ENCODE assay signal across 8 cellular contexts in genomic region chr17:35930211-35931065, GRCh38. TPM values are rescaled to one million over a fixed set of nuclear protein-coding genes. Genes with fewer than 3 reads are reported as not detected.
DNase-seq lines count a peak whose midpoint lies in the region; ATAC-seq and TF ChIP-seq lines count a peak whose summit lies in the region.

A gene with protein sequence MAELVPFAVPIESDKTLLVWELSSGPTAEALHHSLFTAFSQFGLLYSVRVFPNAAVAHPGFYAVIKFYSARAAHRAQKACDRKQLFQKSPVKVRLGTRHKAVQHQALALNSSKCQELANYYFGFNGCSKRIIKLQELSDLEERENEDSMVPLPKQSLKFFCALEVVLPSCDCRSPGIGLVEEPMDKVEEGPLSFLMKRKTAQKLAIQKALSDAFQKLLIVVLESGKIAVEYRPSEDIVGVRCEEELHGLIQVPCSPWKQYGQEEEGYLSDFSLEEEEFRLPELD (minus strand): TSS chr17:35930773. CDS start chr17:35930727, 46 bp downstream.

- H3K56ac ChIP-seq in IMR-90 (ENCODE audit: extremely low read depth, insufficient read depth, low read length) = no peak within 1 kb of the TSS

- TF ChIP-seq POLR2A in IMR-90 (IDR thresholded peaks at IDR 0.05; ENCODE audit: low read depth, low read length) = no peak

- CTCF ChIA-PET in IMR-90 (lab: Yijun Ruan, JAX) = no interaction called here
- CTCF ChIA-PET in naive thymus-derived CD4-positive, alpha-beta T cell (lab: Charles Lee) = no interaction called here

- H3K14ac ChIP-seq in IMR-90 (replicated peaks; ENCODE audit: low read depth, low read length) = no peak within 1 kb of the TSS

- H3K27me3 ChIP-seq in IMR-90 (ENCODE audit: control insufficient read depth, insufficient read depth, low read length) (peaks cover 3% of the 10 kb centered on the region), OCI-LY1 (ENCODE audit: insufficient read depth, low read length) (no peaks in the 10 kb centered on the region), esophagus (ENCODE audit: control insufficient read depth in 1 of 2, insufficient read depth in 2 of 2, low read length in 2 of 2) (no peaks in the 10 kb centered on the region)
- H3K27me3 ChIP-seq in naive thymus-derived CD4-positive, alpha-beta T cell (ENCODE audit: control insufficient read depth in 2 of 2, insufficient read depth in 2 of 2, low read length in 2 of 2) = no peaks in the 10 kb centered on the region

- H3K27ac ChIP-seq in IMR-90 (ENCODE audit: insufficient read depth, low read length) (no peak within 1 kb of the TSS), OCI-LY1 (ENCODE audit: low read depth, low read length, poor library complexity, severe bottlenecking) (peak within 1 kb of the TSS; percentile 15), esophagus (ENCODE audit: low read depth in 2 of 2, low read length in 1 of 2) (no peak within 1 kb of the TSS)
- no peak within 1 kb of the TSS for H3K27ac ChIP-seq in naive thymus-derived CD4-positive, alpha-beta T cell (ENCODE audit: low read depth, low read length)

- peaks cover 0 to 13% (median 0%) of the 10 kb centered on the region in 5 donors for H3K36me3 Mint-ChIP-seq in naive thymus-derived CD4-positive, alpha-beta T cell
- H3K36me3 Mint-ChIP-seq in stimulated activated effector memory CD8-positive, alpha-beta T cell treated with anti-CD3 and anti-CD28 coated beads, Interleukin-12 subunit alpha, Interleukin-12 subunit beta, amount 100 ng/mL, for 72 hours = peaks cover 8% of the 10 kb centered on the region

- H2AK5ac ChIP-seq in IMR-90 (ENCODE audit: low read depth, low read length) = no peak within 1 kb of the TSS

- no peak within 1 kb of the TSS for H4K5ac ChIP-seq in IMR-90 (ENCODE audit: low read depth, low read length)

- H4K8ac ChIP-seq in IMR-90 (ENCODE audit: low read depth in 2 of 2, low read length in 2 of 2) = 0 out of 4 replicates have a peak within 1 kb of the TSS, but pooled peaks have one; percentile 13 to 38

- no peak within 1 kb of the TSS for H2BK5ac ChIP-seq in IMR-90 (ENCODE audit: low read depth, low read length, poor library complexity, severe bottlenecking)

- in situ Hi-C loops in ACHN (cut with HindIII; ENCODE audit: low pct_ligation_motif_present, low pct_unique_long_range_greater_than_20kb, low sequenced_read_pairs) (no loop called here), IMR-90 (cut with MboI; ENCODE audit: low sequenced_read_pairs) (no loop called here)

- peak; percentile 85 for DNase-seq in ACHN
- DNase-seq in IMR-90 = peak; percentile 34
- DNase-seq in activated T-cell treated with anti-CD3 and anti-CD28 coated beads for 1 hour (ENCODE audit: low read depth) = peak; percentile 60
- DNase-seq in naive thymus-derived CD4-positive, alpha-beta T cell = peak; percentile 59 to 93 (median 70)
- peak; percentile 88 to 96 for DNase-seq in stimulated activated effector memory CD8-positive, alpha-beta T cell treated with anti-CD3 and anti-CD28 coated beads, Interleukin-12 subunit alpha, Interleukin-12 subunit beta, amount 100 ng/mL, for 72 hours (ENCODE audit: low spot score in 2 of 2)

- no peaks in the 10 kb centered on the region for H3F3A ChIP-seq in OCI-LY1 (ENCODE audit: insufficient read depth, low read length)

- H3K18ac ChIP-seq in IMR-90 (ENCODE audit: low read depth, low read length) = no peak within 1 kb of the TSS

- H2BK120ac ChIP-seq in IMR-90 (ENCODE audit: low read depth, low read length) = no peak within 1 kb of the TSS

- H3K23ac ChIP-seq in IMR-90 (ENCODE audit: low read depth, low read length) = no peak within 1 kb of the TSS

- H3K9me2 ChIP-seq in OCI-LY1 (ENCODE audit: low read depth, low read length) = no peaks in the 10 kb centered on the region

- no peaks in the 10 kb centered on the region for H3K79me1 ChIP-seq in IMR-90 (ENCODE audit: low read depth in 1 of 2, low read length in 2 of 2)

- H2AFZ ChIP-seq in IMR-90 (replicated peaks; ENCODE audit: low read length, poor library complexity) = peak within 1 kb of the TSS; percentile 93
- H2AFZ ChIP-seq in OCI-LY1 (ENCODE audit: low read length) = peak within 1 kb of the TSS; percentile 99

- H3K9ac ChIP-seq in IMR-90 (ENCODE audit: low read depth, low read length) = no peak within 1 kb of the TSS
- H3K9ac ChIP-seq in OCI-LY1 (ENCODE audit: low read length) = peak within 1 kb of the TSS; percentile 77

- WGBS in IMR-90 (ENCODE audit: extremely low coverage in 2 of 2, insufficient read length in 1 of 2), 2 experiments = 20% methylated on average over 1 of the region's 35 CpGs; no CpG with 5 or more reads in 1 of the 2 experiments
- WGBS in esophagus, 2 donors = 2% methylated on average over 35 of the region's 35 CpGs

- H3K27me3 Mint-ChIP-seq in naive thymus-derived CD4-positive, alpha-beta T cell = peaks cover 0 to 8% (median 0%) of the 10 kb centered on the region in 5 donors

- H3K79me2 ChIP-seq in OCI-LY1 (ENCODE audit: insufficient read depth, low read length) = no peaks in the 10 kb centered on the region

- H4K91ac ChIP-seq in IMR-90 (ENCODE audit: insufficient read depth, low read depth, low read length) = no peak within 1 kb of the TSS

- POLR2A ChIA-PET in IMR-90 (lab: Charles Lee; ENCODE audit: unreplicated experiment) = no interaction called here
- POLR2A ChIA-PET in naive thymus-derived CD4-positive, alpha-beta T cell (lab: Charles Lee) = no interaction called here

- ATAC-seq in GM19025 (IDR thresholded peaks at IDR 0.05; ENCODE audit: low read depth, unreplicated experiment) (peak; percentile 67), IMR-90 (ENCODE audit: low read depth) (peak; percentile 93)
- ATAC-seq in naive thymus-derived CD4-positive, alpha-beta T cell = peak; percentile 89
- ATAC-seq in stimulated activated effector memory CD8-positive, alpha-beta T cell treated with anti-CD3 and anti-CD28 coated beads, Interleukin-12 subunit alpha, Interleukin-12 subunit beta, amount 100 ng/mL, for 72 hours = peak; percentile 96

- H3K27ac Mint-ChIP-seq in naive thymus-derived CD4-positive, alpha-beta T cell = peak within 1 kb of the TSS in 5 of 9 donors; percentile 55 to 92 (median 72)
- H3K27ac Mint-ChIP-seq in stimulated activated effector memory CD8-positive, alpha-beta T cell treated with anti-CD3 and anti-CD28 coated beads, Interleukin-12 subunit alpha, Interleukin-12 subunit beta, amount 100 ng/mL, for 72 hours = peak within 1 kb of the TSS; percentile 89

- 0 out of 2 replicates have a peak, but pooled peaks cover 3% of the 10 kb centered on the region for H3K9me1 ChIP-seq in IMR-90 (ENCODE audit: insufficient read depth, low read length)

- no peaks in the 10 kb centered on the region for H3K36me3 ChIP-seq in IMR-90 (ENCODE audit: control insufficient read depth, insufficient read depth, low read length)
- peaks cover 3% of the 10 kb centered on the region for H3K36me3 ChIP-seq in OCI-LY1 (ENCODE audit: insufficient read depth, low read length)
- H3K36me3 ChIP-seq in esophagus (ENCODE audit: control insufficient read depth in 2 of 2, insufficient read depth in 2 of 2, low read length in 1 of 2) = no peaks in the 10 kb centered on the region
- no peaks in the 10 kb centered on the region for H3K36me3 ChIP-seq in naive thymus-derived CD4-positive, alpha-beta T cell (ENCODE audit: control insufficient read depth in 2 of 3, insufficient read depth in 3 of 3, low read length in 3 of 3)

- no TSS peak for BruUV-seq in IMR-90 (replicated peaks; lab: Mats Ljungman, UMichigan)

- H3K4ac ChIP-seq in IMR-90 (ENCODE audit: low read depth, low read length) = no peak within 1 kb of the TSS

- H3K4me2 ChIP-seq in IMR-90 (ENCODE audit: low read depth, low read length) (peak within 1 kb of the TSS; percentile 92), OCI-LY1 (ENCODE audit: low read length) (peak within 1 kb of the TSS; percentile 71)

- H3K4me3 Mint-ChIP-seq in naive thymus-derived CD4-positive, alpha-beta T cell = peak within 1 kb of the TSS; percentile 82 to 91 (median 85)
- peak within 1 kb of the TSS; percentile 86 for H3K4me3 Mint-ChIP-seq in stimulated activated effector memory CD8-positive, alpha-beta T cell treated with anti-CD3 and anti-CD28 coated beads, Interleukin-12 subunit alpha, Interleukin-12 subunit beta, amount 100 ng/mL, for 72 hours

- H3K9me3 ChIP-seq in IMR-90 (ENCODE audit: control insufficient read depth, insufficient read depth, low read length) = no peaks in the 10 kb centered on the region
- H3K9me3 ChIP-seq in OCI-LY1 (ENCODE audit: low read length) = no peaks in the 10 kb centered on the region
- H3K9me3 ChIP-seq in esophagus (ENCODE audit: control insufficient read depth in 2 of 2, insufficient read depth in 1 of 2, low read depth in 1 of 2, low read length in 1 of 2) = no peaks in the 10 kb centered on the region
- no peaks in the 10 kb centered on the region for H3K9me3 ChIP-seq in naive thymus-derived CD4-positive, alpha-beta T cell (ENCODE audit: control insufficient read depth in 2 of 3, low read length in 3 of 3)

- no peak within 1 kb of the TSS for H2BK15ac ChIP-seq in IMR-90 (ENCODE audit: low read depth, low read length)

- no peak within 1 kb of the TSS for H2BK20ac ChIP-seq in IMR-90 (ENCODE audit: low read depth, low read length)

- dilution Hi-C loops in IMR-90 (cut with HindIII; ENCODE audit: low sequenced_read_pairs, unreplicated experiment) = no loop called here

- H3K4me1 ChIP-seq in IMR-90 (ENCODE audit: control insufficient read depth, insufficient read depth, low read length) (no peaks in the 10 kb centered on the region), OCI-LY1 (ENCODE audit: insufficient read depth, low read length, severe bottlenecking) (peaks cover 18% of the 10 kb centered on the region), esophagus (ENCODE audit: control insufficient read depth in 2 of 2, insufficient read depth in 2 of 2, low read length in 1 of 2) (no peaks in the 10 kb centered on the region)
- no peaks in the 10 kb centered on the region for H3K4me1 ChIP-seq in naive thymus-derived CD4-positive, alpha-beta T cell (ENCODE audit: control insufficient read depth in 2 of 2, insufficient read depth in 2 of 2, low read length in 2 of 2)

- TF ChIP-seq RAD21 in IMR-90 (IDR thresholded peaks at IDR 0.05; ENCODE audit: low read length) = no peak

- H4K20me1 ChIP-seq in IMR-90 (ENCODE audit: insufficient read depth, low read length) (no peaks in the 10 kb centered on the region), OCI-LY1 (ENCODE audit: insufficient read depth, low read length) (no peaks in the 10 kb centered on the region)

- H3K4me3 ChIP-seq in IMR-90 (ENCODE audit: insufficient read depth, low read depth, low read length) (peak within 1 kb of the TSS; percentile 48), OCI-LY1 (ENCODE audit: low read depth, low read length, poor library complexity, severe bottlenecking) (peak within 1 kb of the TSS; percentile 74), esophagus (ENCODE audit: low read depth in 1 of 2, low read length in 2 of 2) (peak within 1 kb of the TSS; percentile 31 to 38)
- H3K4me3 ChIP-seq in naive thymus-derived CD4-positive, alpha-beta T cell (ENCODE audit: low read length) = peak within 1 kb of the TSS; percentile 61

- H2AK9ac ChIP-seq in IMR-90 (replicated peaks; ENCODE audit: low read depth, low read length, poor library complexity) = peak within 1 kb of the TSS; percentile 72

- TF ChIP-seq CTCF in IMR-90 (conservative IDR thresholded peaks at IDR 0.05; ENCODE audit: low read depth, low read length) = no peak
- no peak for TF ChIP-seq CTCF in OCI-LY1 (IDR thresholded peaks at IDR 0.05; ENCODE audit: low read length)

- H3K4me1 Mint-ChIP-seq in naive thymus-derived CD4-positive, alpha-beta T cell = peaks cover 6 to 29% (median 13%) of the 10 kb centered on the region in 7 donors
- peaks cover 11% of the 10 kb centered on the region for H3K4me1 Mint-ChIP-seq in stimulated activated effector memory CD8-positive, alpha-beta T cell treated with anti-CD3 and anti-CD28 coated beads, Interleukin-12 subunit alpha, Interleukin-12 subunit beta, amount 100 ng/mL, for 72 hours

- no peaks in the 10 kb centered on the region for H3K9me3 Mint-ChIP-seq in naive thymus-derived CD4-positive, alpha-beta T cell
- H3K9me3 Mint-ChIP-seq in stimulated activated effector memory CD8-positive, alpha-beta T cell treated with anti-CD3 and anti-CD28 coated beads, Interleukin-12 subunit alpha, Interleukin-12 subunit beta, amount 100 ng/mL, for 72 hours = no peaks in the 10 kb centered on the region

- intact Hi-C loops in IMR-90 (cut with micrococcal nuclease) = no loop called here
- intact Hi-C loops in naive thymus-derived CD4-positive, alpha-beta T cell (cut with micrococcal nuclease) = loop anchor here in 1 of 2 donors (2.0 to 5.0 kb wide), 3 partner anchors 33 to 168 kb away; partner anchors contain the start of genes C17orf50 and CCL5

RNA-seq across cellular contexts. Expression of the gene that starts here (rescaled TPM):
- 0.18 TPM in 1 of 2 replicates, not detected in the other for total RNA-seq in IMR-90 (2012; rRNA removed)
- polyA plus RNA-seq in IMR-90 (2012; rRNA removed) (not detected in 2 replicates), esophagus (under 1 TPM; 0.55 TPM)
- 0.11 TPM in 1 of 2 replicates, not detected in the other for polyA plus RNA-seq in IMR-90 (2012; cell fraction: cytosol; rRNA removed)
- 0.10 TPM in 1 of 2 replicates, not detected in the other for polyA plus RNA-seq in IMR-90 (2012; cell fraction: nucleus; rRNA removed; ENCODE audit: low replicate concordance)
- 1 to 10 TPM in 1 of 5 experiments, not detected in 4; 6.9 TPM for total RNA-seq in naive thymus-derived CD4-positive, alpha-beta T cell
- polyA plus RNA-seq in naive thymus-derived CD4-positive, alpha-beta T cell = under 1 TPM in 1 of 2 donors, not detected in 1; 0.39 TPM

Comparison
In these comparisons a context has a peak if more than half of its experiments do, and no peak if none do; other contexts are left out.
1. Peak in DNase-seq, ATAC-seq, H3K4me3 ChIP-seq and H3K4me2 ChIP-seq in IMR-90; RNA of the gene not detected or under 1 TPM.
2. DNase-seq: peak in every context shown above with its lines; median percentile 92 in stimulated activated effector memory CD8-positive, alpha-beta T cell treated with anti-CD3 and anti-CD28 coated beads, Interleukin-12 subunit alpha, Interleukin-12 subunit beta, amount 100 ng/mL, for 72 hours; 85 in ACHN; 70 in naive thymus-derived CD4-positive, alpha-beta T cell; 60 in activated T-cell treated with anti-CD3 and anti-CD28 coated beads for 1 hour; 34 in IMR-90.